ENCODE assay signal across 8 cellular contexts in the genomic region with DNA sequence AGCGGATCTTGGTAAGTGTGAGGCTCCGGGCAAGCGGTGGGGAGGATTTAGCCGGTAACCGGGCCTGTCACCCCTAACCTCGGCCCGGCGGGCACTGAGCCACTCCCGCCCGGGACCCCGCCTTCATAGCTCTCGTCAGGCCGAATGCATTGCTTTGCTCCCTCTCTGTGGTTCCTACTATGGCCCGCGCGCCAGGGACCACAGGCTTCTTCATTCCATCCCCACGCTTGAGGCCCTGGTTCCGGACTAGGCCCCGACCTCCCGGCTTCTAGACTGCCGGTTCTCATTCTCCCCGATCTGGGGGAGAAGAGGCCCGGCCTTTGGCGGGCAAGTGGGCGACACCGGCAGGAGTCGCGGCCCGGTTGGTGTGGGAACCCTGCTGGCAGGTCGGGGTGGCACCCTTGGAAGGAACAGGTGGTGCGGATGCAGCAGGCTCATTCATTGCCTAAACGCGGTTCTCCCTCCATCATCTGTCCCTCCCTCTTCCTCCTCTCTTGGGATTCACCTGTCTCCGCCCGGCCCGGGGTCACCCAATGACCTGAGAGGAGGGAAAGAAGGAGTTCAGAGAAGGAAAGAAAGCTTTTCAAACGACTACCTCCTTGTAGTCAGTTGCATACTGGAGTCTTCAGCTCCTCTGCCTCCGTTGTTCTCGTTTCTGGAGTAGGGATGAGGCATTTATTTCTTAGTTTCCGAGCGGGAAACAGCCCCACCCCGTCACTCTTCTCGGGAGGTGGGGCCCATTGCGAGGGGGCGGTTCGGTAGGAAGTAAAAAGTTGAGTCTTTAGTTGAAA. TPM values are rescaled to one million over a fixed set of nuclear protein-coding genes. Genes with fewer than 3 reads are reported as not detected.
DNase-seq lines count a peak whose midpoint lies in the region; ATAC-seq, FAIRE-seq and TF ChIP-seq lines count a peak whose summit lies in the region.

A gene (minus strand): TSS at position 657 of the 791 bp plus-strand sequence. CDS start 6,679 bp downstream, outside the sequence.

- H3K27ac ChIP-seq in OCI-LY3 (ENCODE audit: low read length) (peak within 1 kb of the TSS; percentile 77), stomach (peak within 1 kb of the TSS; percentile 90 to 97 (median 94))

- peak within 1 kb of the TSS; percentile 78 for H3K9ac ChIP-seq in OCI-LY3 (ENCODE audit: low read length)

- no peak for TF ChIP-seq EP300 in stomach (IDR thresholded peaks at IDR 0.05)

- peak within 1 kb of the TSS; percentile 98 to 100 (median 100) for H3K27ac Mint-ChIP-seq in naive B cell

- H3K4me3 Mint-ChIP-seq in naive B cell = peak within 1 kb of the TSS; percentile 92 to 100 (median 99)

- H3K9me3 ChIP-seq in OCI-LY3 (ENCODE audit: insufficient read depth, low read length) (peaks cover 6% of the 10 kb centered on the region; the same call in 1 of the 2 replicates), stomach (peaks cover 0 to 3% (median 0%) of the 10 kb centered on the region in 4 donors)

- FAIRE-seq in GM19239 (lab: Jason Lieb, UNC) = peak; percentile 56

- H3K27me3 Mint-ChIP-seq in naive B cell = no peaks in the 10 kb centered on the region

- H3K79me2 ChIP-seq in OCI-LY3 (ENCODE audit: low read length) = peaks cover 73% of the 10 kb centered on the region

- H3K4me3 ChIP-seq in OCI-LY3 (ENCODE audit: low read length) (peak within 1 kb of the TSS; percentile 80), stomach (peak within 1 kb of the TSS; percentile 81 to 99 (median 90))

- peak within 1 kb of the TSS; percentile 78 for H3K4me2 ChIP-seq in OCI-LY3 (ENCODE audit: low read length)

- H2AFZ ChIP-seq in OCI-LY3 (ENCODE audit: low read depth, low read length) = peak within 1 kb of the TSS; percentile 51; the same call in 1 of the 2 replicates

- H3K4me1 ChIP-seq in OCI-LY3 (ENCODE audit: low read length) (peaks cover 25% of the 10 kb centered on the region), stomach (peaks cover 11 to 63% (median 39%) of the 10 kb centered on the region in 4 donors)

- H3K36me3 ChIP-seq in OCI-LY3 (replicated peaks; ENCODE audit: low read depth, low read length) = peaks cover 23% of the 10 kb centered on the region
- peaks cover 0 to 4% (median 0%) of the 10 kb centered on the region in 4 donors for H3K36me3 ChIP-seq in stomach

- H3K36me3 Mint-ChIP-seq in naive B cell = peaks cover 5 to 8% of the 10 kb centered on the region in 2 donors

- TF ChIP-seq CTCF in OCI-LY3 (IDR thresholded peaks at IDR 0.05; ENCODE audit: low read depth, low read length) (peak; percentile 22), stomach (IDR thresholded peaks at IDR 0.05) (peak in 3 of 7 experiments; percentile 11 to 32 (median 19))

- TF ChIP-seq POLR2A in stomach (IDR thresholded peaks at IDR 0.05) = no peak

- H3K27me3 ChIP-seq in OCI-LY3 (ENCODE audit: low read depth, low read length) = no peaks in the 10 kb centered on the region
- no peaks in the 10 kb centered on the region for H3K27me3 ChIP-seq in stomach

- 0 to 1% (median 0%) methylated on average over 42 to 46 of the region's 46 CpGs for WGBS in stomach, 5 donors

- H3K4me1 Mint-ChIP-seq in naive B cell = peaks cover 35 to 59% (median 42%) of the 10 kb centered on the region in 3 donors

- intact Hi-C loops in stomach (cut with DNase I; ENCODE audit: low total_unique reads) = no loop called here

- H4K20me1 ChIP-seq in OCI-LY3 (ENCODE audit: insufficient read depth, low read length) = peaks cover 42% of the 10 kb centered on the region

- H3K9me3 Mint-ChIP-seq in naive B cell = peaks cover 0 to 2% (median 0%) of the 10 kb centered on the region in 7 donors

- ATAC-seq in HG03442 (IDR thresholded peaks at IDR 0.05; ENCODE audit: unreplicated experiment) (peak; percentile 33), esophagus mucosa (peak; percentile 58), naive B cell (ENCODE audit: low read depth in 2 of 2) (peak; percentile 60 to 62)

- DNase-seq in C1 segment of cervical spinal cord (lab: John Stamatoyannopoulos, UW) (peak in 11 of 14 donors; percentile 36 to 77 (median 60)), GM19239 (ENCODE audit: insufficient read length, low spot score) (no peak), activated T-cell treated with anti-CD3 and anti-CD28 coated beads for 48 hours (ENCODE audit: low read depth) (peak; percentile 52), naive B cell (peak; percentile 74), stomach (peak; percentile 54)

RNA-seq across cellular contexts. Expression of the gene that starts here (rescaled TPM):
- total RNA-seq in esophagus mucosa (68.2 TPM), stomach (10 to 100 TPM in 4 of 5 donors, 1 to 10 TPM in 1; 4.0 to 79.9 (median 23.3) TPM)
- polyA plus RNA-seq in naive B cell (ENCODE audit: low read depth in 6 of 6) (100 to 1,000 TPM in 5 of 6 donors, 10 to 100 TPM in 1; 94.9 to 165 (median 123) TPM), stomach (100 to 1,000 TPM; 138 to 142 (median 140) TPM)
